Comparison of ENCODE assay signal across 10 cellular contexts in the genomic region with DNA sequence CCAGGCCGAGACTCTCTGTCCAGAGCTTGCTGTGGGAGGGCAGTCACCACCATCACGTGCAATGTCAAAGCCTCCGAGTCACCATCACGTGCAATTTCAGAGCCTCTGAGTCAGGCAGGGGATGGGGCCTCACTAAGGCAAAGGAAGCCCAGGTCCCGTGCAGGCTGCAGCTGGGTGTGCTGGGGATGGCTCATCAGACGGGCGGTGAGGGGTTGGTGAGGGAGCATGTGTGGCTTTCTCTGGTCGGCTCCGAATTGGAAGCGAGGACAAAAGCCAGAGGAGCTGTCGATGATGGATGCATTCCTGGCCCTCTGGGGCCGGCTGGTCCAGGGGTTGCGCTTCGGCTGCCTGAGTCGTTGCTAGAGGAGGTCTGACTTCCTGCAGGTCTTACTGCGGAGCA. TPM values are rescaled to one million over a fixed set of nuclear protein-coding genes. Genes with fewer than 3 reads are reported as not detected.
A peak's percentile ranks its signal among the peaks of the same experiment; 100 is the strongest.
DNase-seq lines count a peak whose midpoint lies in the region; ATAC-seq and TF ChIP-seq lines count a peak whose summit lies in the region.
"Not testable (repeated sequence)": the region's sequence is repeated elsewhere in the genome, so short reads cannot be mapped to it uniquely, and the experiment has no call there.
"Had no signal": no experiment of that assay in that cellular context is flagged by ENCODE, and none has a peak within 500 bp of the region (broad histone marks: within the 10 kb centered on the region; RNA-seq: fewer than 3 reads in every experiment).

No MANE protein-coding gene starts in this region.

- ATAC-seq in RWPE2 (ENCODE audit: low read depth) (peak; percentile 71), gastroesophageal sphincter (peak; percentile 54)
- ATAC-seq in activated T-cell treated with anti-CD3 and anti-CD28 coated beads, Interleukin-2, amount 50 U/mL, for 4 hours: peak; percentile 67 to 75

- H2BK12ac ChIP-seq in neuronal stem cell (ENCODE audit: low read length): not testable (repeated sequence)

- not testable (repeated sequence) for TF ChIP-seq EP300 in gastroesophageal sphincter (IDR thresholded peaks at IDR 0.05)

- not testable (repeated sequence) for H3K9ac ChIP-seq in neuronal stem cell (ENCODE audit: low read depth, low read length, poor library complexity)

- H3K18ac ChIP-seq in neuronal stem cell (ENCODE audit: low read length): peak overlapping the region; percentile 27

- 18 to 58% methylated on average over 2 to 3 of the region's 16 CpGs for WGBS in gastroesophageal sphincter (ENCODE audit: low coverage in 1 of 2), 2 donors
- whole genome bisulfite sequencing in neuronal stem cell (ENCODE audit: extremely low coverage in 2 of 2, insufficient read length in 2 of 2, insufficient replicate concordance in 1 of 2), 2 donors: no CpG with 5 or more reads among the region's 16 CpGs

- not testable (repeated sequence) for H3K4me3 Mint-ChIP-seq in activated T-cell treated with anti-CD3 and anti-CD28 coated beads, Interleukin-2, amount 50 U/mL, for 4 hours

- not testable (repeated sequence) for H3K23ac ChIP-seq in neuronal stem cell (ENCODE audit: low read depth, low read length, poor library complexity)

- H3K4ac ChIP-seq in neuronal stem cell (ENCODE audit: low read length): not testable (repeated sequence)

- H2BK5ac ChIP-seq in neuronal stem cell (ENCODE audit: low read length): not testable (repeated sequence)

- H3K4me3 ChIP-seq in RWPE2 (ENCODE audit: severe bottlenecking); gastroesophageal sphincter; neuronal stem cell (ENCODE audit: low read length in 2 of 2): not testable (repeated sequence)

- not testable (repeated sequence) for H3K36me3 Mint-ChIP-seq in activated T-cell treated with anti-CD3 and anti-CD28 coated beads, Interleukin-2, amount 50 U/mL, for 4 hours (ENCODE audit: insufficient read depth)

- not testable (repeated sequence) for H3K9me3 ChIP-seq in RWPE2 (ENCODE audit: severe bottlenecking); gastroesophageal sphincter; neuronal stem cell (replicated peaks in 1 of 2; ENCODE audit: control insufficient read depth in 2 of 2, insufficient read depth in 1 of 2, low read depth in 1 of 2, low read length in 2 of 2)

- peak overlapping the region; percentile 88 for H2AFZ ChIP-seq in neuronal stem cell (ENCODE audit: low read length)

- H3K27me3 Mint-ChIP-seq in activated T-cell treated with anti-CD3 and anti-CD28 coated beads, Interleukin-2, amount 50 U/mL, for 4 hours (ENCODE audit: low read depth): not testable (repeated sequence)

- not testable (repeated sequence) for H3K79me1 ChIP-seq in neuronal stem cell (ENCODE audit: low read depth, low read length)

- H3K14ac ChIP-seq in neuronal stem cell (ENCODE audit: low read length): not testable (repeated sequence)

- peak overlapping the region; percentile 66 for H2AK5ac ChIP-seq in neuronal stem cell (ENCODE audit: low read depth, low read length)

- not testable (repeated sequence) for TF ChIP-seq POLR2A in gastroesophageal sphincter (IDR thresholded peaks at IDR 0.05)

- H4K8ac ChIP-seq in neuronal stem cell (ENCODE audit: low read depth, low read length): not testable (repeated sequence)

- H3K4me1 Mint-ChIP-seq in activated T-cell treated with anti-CD3 and anti-CD28 coated beads, Interleukin-2, amount 50 U/mL, for 4 hours (ENCODE audit: low read depth): not testable (repeated sequence)

- not testable (repeated sequence) for TF ChIP-seq CTCF in RWPE2 (IDR thresholded peaks at IDR 0.05; ENCODE audit: poor library complexity, severe bottlenecking); gastroesophageal sphincter (IDR thresholded peaks at IDR 0.05)

- not testable (repeated sequence) for H2BK15ac ChIP-seq in neuronal stem cell (ENCODE audit: low read length)

- H3K9me3 Mint-ChIP-seq in activated T-cell treated with anti-CD3 and anti-CD28 coated beads, Interleukin-2, amount 50 U/mL, for 4 hours: not testable (repeated sequence)

- DNase-seq in ELF-1 (ENCODE audit: low read depth, low spot score): peak; percentile 22
- DNase-seq in HT1080 (ENCODE audit: low read depth): peak; percentile 72
- DNase-seq in RWPE2 (ENCODE audit: low spot score); activated T-cell treated with anti-CD3 and anti-CD28 coated beads, Interleukin-2, amount 50 U/mL, for 4 hours; neuronal stem cell (ENCODE audit: low spot score): not testable (repeated sequence)
- DNase-seq in cerebellar cortex (ENCODE audit: low spot score): peak; percentile 0

- H3K36me3 ChIP-seq in RWPE2 (ENCODE audit: low read depth); gastroesophageal sphincter; neuronal stem cell (replicated peaks in 1 of 2; ENCODE audit: control insufficient read depth in 2 of 2, insufficient read depth in 2 of 2, low read length in 2 of 2): not testable (repeated sequence)

- H2BK120ac ChIP-seq in neuronal stem cell (ENCODE audit: low read depth, low read length): not testable (repeated sequence)

- not testable (repeated sequence) for H3K27ac ChIP-seq in RWPE2 (ENCODE audit: poor library complexity, severe bottlenecking); gastroesophageal sphincter; neuronal stem cell (replicated peaks; ENCODE audit: low read length)

- H4K91ac ChIP-seq in neuronal stem cell (ENCODE audit: low read depth, low read length, poor library complexity): not testable (repeated sequence)

- not testable (repeated sequence) for H3K4me1 ChIP-seq in RWPE2 (ENCODE audit: insufficient read depth, poor library complexity, severe bottlenecking); gastroesophageal sphincter; neuronal stem cell (ENCODE audit: control insufficient read depth in 2 of 2, insufficient read depth in 1 of 2, low read depth in 1 of 2, low read length in 2 of 2)

- not testable (repeated sequence) for H3K4me2 ChIP-seq in neuronal stem cell (ENCODE audit: insufficient read depth, low read length, poor library complexity, severe bottlenecking)

- H3K27me3 ChIP-seq in RWPE2 (ENCODE audit: insufficient read depth, poor library complexity, severe bottlenecking); neuronal stem cell (ENCODE audit: control insufficient read depth in 3 of 3, insufficient read depth in 3 of 3, low read depth in 1 of 3, low read length in 3 of 3): not testable (repeated sequence)
- peaks cover 20% of the 10 kb centered on the region for H3K27me3 ChIP-seq in gastroesophageal sphincter

RNA-seq across cellular contexts. Expression of gene SPACA7, which starts 18.9 kb away (rescaled TPM):
- total RNA-seq in HT1080 (2014; rRNA removed; shearing (Covaris generic)): not detected in 2 replicates
- not detected in 2 replicates for polyA plus RNA-seq in HT1080 (2015; cell fraction: cytosol; rRNA removed)
- not detected in 2 replicates for polyA plus RNA-seq in HT1080 (2015; cell fraction: nucleus; rRNA removed)
- not detected for total RNA-seq in activated T-cell treated with anti-CD3 and anti-CD28 coated beads, Interleukin-2, amount 50 U/mL, for 4 hours
- total RNA-seq in gastroesophageal sphincter: not detected
- polyA plus RNA-seq in neuronal stem cell (2013, experiment 1 of 2): not detected
- polyA plus RNA-seq in neuronal stem cell (2013, experiment 2 of 2): not detected
- total RNA-seq: Caco-2, G401, SJCRH30 had no signal
